Comparison of ENCODE assay signal across 20 cellular contexts in the genomic region with DNA sequence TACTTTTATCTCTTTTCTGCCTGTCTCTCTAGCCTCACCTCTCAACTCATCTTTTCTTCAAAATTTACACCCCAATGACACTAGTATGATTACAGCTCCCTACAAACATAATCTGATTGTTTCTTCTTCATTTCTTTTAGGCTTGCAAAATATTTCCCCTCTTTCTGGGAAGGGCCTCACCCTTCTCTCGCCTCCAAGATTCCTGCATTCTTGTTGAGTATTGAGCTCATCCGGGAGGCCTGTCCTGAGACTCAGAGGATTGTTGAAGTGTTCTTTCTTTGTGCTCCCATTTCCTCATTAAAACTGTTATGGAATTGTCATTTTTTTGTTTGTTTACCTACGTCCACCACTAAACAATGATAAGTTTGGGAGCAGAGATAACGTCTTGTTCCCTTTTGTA.
"Had no signal": no experiment of that assay in that cellular context is flagged by ENCODE, and none has a peak within 500 bp of the region (broad histone marks: within the 10 kb centered on the region; RNA-seq: fewer than 3 reads in every experiment).

No MANE protein-coding gene starts in this region.

- H3K27me3 Mint-ChIP-seq: stimulated activated naive B cell treated with anti-CD40 and anti-IgM and Interleukin-4, amounts not matched to agents 10 μg/mL and 1 μg/mL and 100 μg/mL, for 72 hours had no signal

- H3K4me1 ChIP-seq: gastrocnemius medialis, heart right ventricle had no signal

- H3K36me3 Mint-ChIP-seq: naive thymus-derived CD8-positive, alpha-beta T cell; stimulated activated naive B cell treated with anti-CD40 and anti-IgM and Interleukin-4, amounts not matched to agents 10 μg/mL and 1 μg/mL and 100 μg/mL, for 72 hours had no signal

- H3K27ac Mint-ChIP-seq: naive thymus-derived CD8-positive, alpha-beta T cell; stimulated activated naive B cell treated with anti-CD40 and anti-IgM and Interleukin-4, amounts not matched to agents 10 μg/mL and 1 μg/mL and 100 μg/mL, for 72 hours; stimulated activated naive CD8-positive, alpha-beta T cell treated with anti-CD3 and anti-CD28 coated beads, Interleukin-15, amount 100 ng/mL, for 72 hours had no signal

- H3K27ac ChIP-seq: epithelial cell of prostate, esophagus muscularis mucosa, gastrocnemius medialis, heart right ventricle, thoracic aorta, transverse colon had no signal

- H3K9me3 Mint-ChIP-seq: stimulated activated naive B cell treated with anti-CD40 and anti-IgM and Interleukin-4, amounts not matched to agents 10 μg/mL and 1 μg/mL and 100 μg/mL, for 72 hours; stimulated activated naive CD8-positive, alpha-beta T cell treated with anti-CD3 and anti-CD28 coated beads, Interleukin-15, amount 100 ng/mL, for 72 hours had no signal

- DNase-seq: effector memory CD4-positive, alpha-beta T cell; gastrocnemius medialis; heart right ventricle; islet precursor cell; mammary epithelial cell; mucosa of descending colon; naive thymus-derived CD8-positive, alpha-beta T cell; posterior cingulate gyrus; stimulated activated CD4-positive, alpha-beta T cell treated with anti-CD3 and anti-CD28 coated beads, Interleukin-2, amount 100 ng/mL, for 24 hours; stimulated activated CD4-positive, alpha-beta T cell treated with anti-CD3 and anti-CD28 coated beads, Interleukin-4, amount 100 ng/mL, for 4 hours; stimulated activated naive B cell treated with anti-CD40 and anti-IgM and Interleukin-4, amounts not matched to agents 10 μg/mL and 1 μg/mL and 100 μg/mL, for 72 hours; stimulated activated naive CD8-positive, alpha-beta T cell treated with anti-CD3 and anti-CD28 coated beads, Interleukin-15, amount 100 ng/mL, for 72 hours; substantia nigra; transverse colon had no signal

- ATAC-seq: gastrocnemius medialis; heart right ventricle; left lobe of liver; mucosa of descending colon; naive thymus-derived CD8-positive, alpha-beta T cell; sciatic nerve; stimulated activated naive B cell treated with anti-CD40 and anti-IgM and Interleukin-4, amounts not matched to agents 10 μg/mL and 1 μg/mL and 100 μg/mL, for 72 hours; stimulated activated naive CD8-positive, alpha-beta T cell treated with anti-CD3 and anti-CD28 coated beads, Interleukin-15, amount 100 ng/mL, for 72 hours had no signal

- H3K4me3 ChIP-seq: esophagus muscularis mucosa, gastrocnemius medialis, heart right ventricle, mucosa of descending colon, thoracic aorta, transverse colon had no signal

- H3K27me3 ChIP-seq: esophagus muscularis mucosa, gastrocnemius medialis, heart right ventricle, transverse colon had no signal

- H3K36me3 ChIP-seq: esophagus muscularis mucosa, gastrocnemius medialis, heart right ventricle, thoracic aorta, transverse colon had no signal

- H3K4me3 Mint-ChIP-seq: naive thymus-derived CD8-positive, alpha-beta T cell; stimulated activated naive B cell treated with anti-CD40 and anti-IgM and Interleukin-4, amounts not matched to agents 10 μg/mL and 1 μg/mL and 100 μg/mL, for 72 hours; stimulated activated naive CD8-positive, alpha-beta T cell treated with anti-CD3 and anti-CD28 coated beads, Interleukin-15, amount 100 ng/mL, for 72 hours had no signal

- H3K9me3 ChIP-seq: esophagus muscularis mucosa, gastrocnemius medialis, heart right ventricle, mucosa of descending colon, thoracic aorta, transverse colon had no signal

- FAIRE-seq: endometrium had no signal

- H3K4me1 Mint-ChIP-seq: naive thymus-derived CD8-positive, alpha-beta T cell; stimulated activated naive B cell treated with anti-CD40 and anti-IgM and Interleukin-4, amounts not matched to agents 10 μg/mL and 1 μg/mL and 100 μg/mL, for 72 hours; stimulated activated naive CD8-positive, alpha-beta T cell treated with anti-CD3 and anti-CD28 coated beads, Interleukin-15, amount 100 ng/mL, for 72 hours had no signal
